In genomic region chr2:163345795-163346573, GRCh38 we compare ENCODE assay signal across 9 cellular contexts.
DNase-seq lines count a peak whose midpoint lies in the region; ATAC-seq and TF ChIP-seq lines count a peak whose summit lies in the region.
"Had no signal": no experiment of that assay in that cellular context is flagged by ENCODE, and none has a peak within 500 bp of the region (broad histone marks: within the 10 kb centered on the region; RNA-seq: fewer than 3 reads in every experiment).

No MANE protein-coding gene starts in this region.

- H3K4me3 Mint-ChIP-seq in endodermal cell: no peak overlapping the region
- no peak overlapping the region for H3K4me3 Mint-ChIP-seq in neural progenitor cell

- H3F3A ChIP-seq in neural progenitor cell (ENCODE audit: low read depth): peaks cover 29% of the 10 kb centered on the region

- peak; percentile 9 for DNase-seq in GM06990 (ENCODE audit: extremely low read depth, insufficient read length)
- DNase-seq in Jurkat, Clone E6-1 (ENCODE audit: low read depth, low spot score): peak; percentile 60
- DNase-seq in endodermal cell: no peak
- DNase-seq in neural progenitor cell (ENCODE audit: low spot score): peak; percentile 76
- DNase-seq in activated naive CD4-positive, alpha-beta T cell treated with Interleukin-2 at 50 U/mL for 16 hours: no peak
- DNase-seq in OCI-M2 (lab: John Stamatoyannopoulos, UW; ENCODE audit: unreplicated experiment): no peak

- H3K9ac ChIP-seq in OCI-LY3 (ENCODE audit: low read length) (peak overlapping the region; percentile 12; the same call in 1 of the 2 replicates), endodermal cell (ENCODE audit: extremely low read depth, low read length, poor library complexity, severe bottlenecking) (no peak overlapping the region), neural progenitor cell (no peak overlapping the region)

- ATAC-seq in GM21786 (IDR thresholded peaks at IDR 0.05; ENCODE audit: unreplicated experiment): peak; percentile 83
- ATAC-seq: activated naive CD4-positive, alpha-beta T cell treated with anti-CD3 and anti-CD28 coated beads, Interleukin-2, amount 50 U/mL, for 72 hours had no signal

- peak overlapping the region; percentile 84 for H2AFZ ChIP-seq in OCI-LY3 (ENCODE audit: low read depth, low read length)
- H2AFZ ChIP-seq in neural progenitor cell (replicated peaks): peak overlapping the region; percentile 56

- H3K4me1 Mint-ChIP-seq in endodermal cell (peaks cover 24% of the 10 kb centered on the region), neural progenitor cell (peaks cover 44% of the 10 kb centered on the region)

- H3K4me2 ChIP-seq in OCI-LY3 (ENCODE audit: low read length): peak overlapping the region; percentile 60
- no peak overlapping the region for H3K4me2 ChIP-seq in neural progenitor cell

- peaks cover 22% of the 10 kb centered on the region for H3K4me1 ChIP-seq in OCI-LY3 (ENCODE audit: low read length)
- H3K4me1 ChIP-seq in endodermal cell (ENCODE audit: control insufficient read depth, insufficient read depth, low read length): peaks cover 5% of the 10 kb centered on the region
- H3K4me1 ChIP-seq in neural progenitor cell: peaks cover 42% of the 10 kb centered on the region

- H3K4me3 ChIP-seq in GM06990 (replicated peaks; ENCODE audit: low read depth, low read length) (no peak overlapping the region), OCI-LY3 (ENCODE audit: low read length) (peak overlapping the region; percentile 50), endodermal cell (ENCODE audit: low read length) (no peak overlapping the region), neural progenitor cell (no peak overlapping the region)
- H3K4me3 ChIP-seq in Jurkat, Clone E6-1 (ENCODE audit: low read length): no peak overlapping the region

- no peaks in the 10 kb centered on the region for H3K36me3 Mint-ChIP-seq in endodermal cell (ENCODE audit: low read depth)
- H3K36me3 Mint-ChIP-seq in neural progenitor cell: no peaks in the 10 kb centered on the region
- H3K36me3 Mint-ChIP-seq: activated naive CD4-positive, alpha-beta T cell treated with anti-CD3 and anti-CD28 coated beads, Interleukin-2, amount 50 U/mL, for 72 hours had no signal

- H3K36me3 ChIP-seq in GM06990 (ENCODE audit: control insufficient read depth, insufficient read depth, low read length) (no peaks in the 10 kb centered on the region), OCI-LY3 (replicated peaks; ENCODE audit: low read depth, low read length) (no peaks in the 10 kb centered on the region), endodermal cell (ENCODE audit: control insufficient read depth, insufficient read depth, low read length) (no peaks in the 10 kb centered on the region), neural progenitor cell (no peaks in the 10 kb centered on the region)

- WGBS in endodermal cell (ENCODE audit: insufficient coverage in 1 of 2, insufficient read length in 1 of 2), 2 experiments: 10 to 26% methylated on average over 2 to 4 of the region's 6 CpGs

- H4K20me1 ChIP-seq in OCI-LY3 (ENCODE audit: insufficient read depth, low read length): no peaks in the 10 kb centered on the region
- no peaks in the 10 kb centered on the region for H4K20me1 ChIP-seq in neural progenitor cell (ENCODE audit: low read depth)

- TF ChIP-seq CTCF in GM06990 (IDR thresholded peaks at IDR 0.05; ENCODE audit: insufficient read depth, low read length, poor library complexity, severe bottlenecking): peak; percentile 69
- TF ChIP-seq CTCF in OCI-LY3 (IDR thresholded peaks at IDR 0.05; ENCODE audit: low read depth, low read length): peak; percentile 87
- TF ChIP-seq CTCF in endodermal cell (conservative IDR thresholded peaks at IDR 0.05): peak; percentile 89
- TF ChIP-seq CTCF in neural progenitor cell (IDR thresholded peaks at IDR 0.05): peak; percentile 89

- H3K9me3 ChIP-seq in OCI-LY3 (ENCODE audit: insufficient read depth, low read length) (no peaks in the 10 kb centered on the region), endodermal cell (ENCODE audit: control insufficient read depth, low read length) (no peaks in the 10 kb centered on the region), neural progenitor cell (ENCODE audit: low read depth) (no peaks in the 10 kb centered on the region)

- H3K9me3 Mint-ChIP-seq in endodermal cell (no peaks in the 10 kb centered on the region), neural progenitor cell (no peaks in the 10 kb centered on the region)

- no peaks in the 10 kb centered on the region for H3K79me2 ChIP-seq in OCI-LY3 (ENCODE audit: low read length)
- no peaks in the 10 kb centered on the region for H3K79me2 ChIP-seq in neural progenitor cell (ENCODE audit: low read depth)

- H3K27me3 ChIP-seq in GM06990 (replicated peaks; ENCODE audit: control insufficient read depth, insufficient read depth, low read length): no peaks in the 10 kb centered on the region
- H3K27me3 ChIP-seq in OCI-LY3 (ENCODE audit: low read depth, low read length): no peaks in the 10 kb centered on the region
- H3K27me3 ChIP-seq in endodermal cell (ENCODE audit: control insufficient read depth, insufficient read depth, low read length, poor library complexity, severe bottlenecking): no peaks in the 10 kb centered on the region
- H3K27me3 ChIP-seq in neural progenitor cell: no peaks in the 10 kb centered on the region

- H3K27ac Mint-ChIP-seq in endodermal cell (no peak overlapping the region), neural progenitor cell (no peak overlapping the region)
- H3K27ac Mint-ChIP-seq: activated naive CD4-positive, alpha-beta T cell treated with anti-CD3 and anti-CD28 coated beads, Interleukin-2, amount 50 U/mL, for 72 hours had no signal

- H3K27me3 Mint-ChIP-seq in endodermal cell (ENCODE audit: insufficient read depth): no peaks in the 10 kb centered on the region
- no peaks in the 10 kb centered on the region for H3K27me3 Mint-ChIP-seq in neural progenitor cell (ENCODE audit: insufficient read depth, low read depth)

- no peak overlapping the region for H3K27ac ChIP-seq in OCI-LY3 (ENCODE audit: low read length)
- no peak overlapping the region for H3K27ac ChIP-seq in endodermal cell (ENCODE audit: low read depth, low read length)
- H3K27ac ChIP-seq in neural progenitor cell: no peak overlapping the region

Comparison
In these comparisons a context has a peak if more than half of its experiments do, and no peak if none do; other contexts are left out.
1. DNase-seq: peak in GM06990 (single experiment), Jurkat, Clone E6-1 (single experiment) and neural progenitor cell (single experiment); none in endodermal cell (single experiment), activated naive CD4-positive, alpha-beta T cell treated with Interleukin-2 at 50 U/mL for 16 hours (single experiment) and OCI-M2 (single experiment).
2. Peak in every context shown above with its lines, with median percentiles within 50 percentile points of each other: CTCF ChIP-seq.